ENCODE assay signal across 8 cellular contexts in genomic region chr9:113111065-113111951, GRCh38. TPM values are rescaled to one million over a fixed set of nuclear protein-coding genes. Genes with fewer than 3 reads are reported as not detected.
DNase-seq lines count a peak whose midpoint lies in the region; ATAC-seq, FAIRE-seq and TF ChIP-seq lines count a peak whose summit lies in the region.
"Not testable (repeated sequence)": the region's sequence is repeated elsewhere in the genome, so short reads cannot be mapped to it uniquely, and the experiment has no call there.

No MANE protein-coding gene starts in this region.

- H2AFZ ChIP-seq in H9 (ENCODE audit: low read length); keratinocyte (ENCODE audit: control insufficient read depth, low read length): not testable (repeated sequence)

- H2AK5ac ChIP-seq in H9 (ENCODE audit: insufficient read length, low read length), result not testable (repeated sequence)

- not testable (repeated sequence) for H4K20me1 ChIP-seq in H9 (ENCODE audit: control insufficient read depth, insufficient read depth, insufficient read length); keratinocyte (ENCODE audit: control insufficient read depth, extremely low read depth, insufficient read depth, low read length)

- peak overlapping the region; percentile 11 for H3K4me3 ChIP-seq in AG09309 (ENCODE audit: control insufficient read depth, low read depth, low read length)
- H3K4me3 ChIP-seq in keratinocyte (ENCODE audit: control insufficient read depth in 2 of 3, extremely low read depth in 1 of 3, insufficient read depth in 2 of 3, low read depth in 1 of 3, low read length in 3 of 3), result not testable (repeated sequence)

- not testable (repeated sequence) for H3K27ac Mint-ChIP-seq in H9; T-helper 17 cell; central memory CD8-positive, alpha-beta T cell (ENCODE audit: low read depth)

- H3K4me3 Mint-ChIP-seq in H9; central memory CD8-positive, alpha-beta T cell: not testable (repeated sequence)
- H3K4me3 Mint-ChIP-seq in T-helper 17 cell, result peak overlapping the region; percentile 9

- not testable (repeated sequence) for H3K9ac ChIP-seq in H9 (ENCODE audit: extremely low read depth, insufficient read length, low read length); keratinocyte (ENCODE audit: control insufficient read depth, extremely low read depth, insufficient read depth, low read length)

- not testable (repeated sequence) for H3K18ac ChIP-seq in H9 (ENCODE audit: insufficient read length, low read depth, low read length)

- not testable (repeated sequence) for H3K4me1 ChIP-seq in H9 (ENCODE audit: insufficient read depth, low read length); keratinocyte (ENCODE audit: control insufficient read depth, extremely low read depth, insufficient read depth, low read length)

- not testable (repeated sequence) for H2BK12ac ChIP-seq in H9 (ENCODE audit: insufficient read length, low read depth, low read length)

- H3K79me2 ChIP-seq in H9 (ENCODE audit: insufficient read depth, low read length); keratinocyte (ENCODE audit: control insufficient read depth, insufficient read depth, low read length): not testable (repeated sequence)

- H3K4ac ChIP-seq in H9 (ENCODE audit: low read depth, low read length), result not testable (repeated sequence)

- not testable (repeated sequence) for TF ChIP-seq CTCF in AG09309 (IDR thresholded peaks at IDR 0.05; ENCODE audit: control insufficient read depth, insufficient read depth, low read depth, low read length, missing control alignments)
- peak; percentile 53 for TF ChIP-seq CTCF in H9 (conservative IDR thresholded peaks at IDR 0.05)
- TF ChIP-seq CTCF in keratinocyte (optimal IDR thresholded peaks at IDR 0.05 in 1 of 3, IDR thresholded peaks at IDR 0.05 in 1 of 3, conservative IDR thresholded peaks at IDR 0.05 in 1 of 3; ENCODE audit: extremely low read depth in 1 of 3, insufficient read depth in 2 of 3, low read length in 3 of 3), result peak in 2 of 3 experiments; percentile 10 to 36

- not testable (repeated sequence) for H3K14ac ChIP-seq in H9 (ENCODE audit: insufficient read depth, low read length)

- not testable (repeated sequence) for H4K5ac ChIP-seq in H9 (ENCODE audit: insufficient read length, low read depth, low read length)

- H3K79me1 ChIP-seq in H9 (ENCODE audit: insufficient read depth, low read depth, low read length, poor library complexity, severe bottlenecking), result not testable (repeated sequence)

- H2BK15ac ChIP-seq in H9 (ENCODE audit: low read depth, low read length), result not testable (repeated sequence)

- FAIRE-seq in keratinocyte (lab: Jason Lieb, UNC), result not testable (repeated sequence)

- not testable (repeated sequence) for H2BK120ac ChIP-seq in H9 (ENCODE audit: low read depth, low read length, poor library complexity, severe bottlenecking)

- not testable (repeated sequence) for H3K27ac ChIP-seq in H9 (ENCODE audit: insufficient read length, low read depth, low read length); keratinocyte (ENCODE audit: control insufficient read depth, insufficient read depth, low read length)

- not testable (repeated sequence) for H2BK5ac ChIP-seq in H9 (ENCODE audit: insufficient read length, low read length)

- not testable (repeated sequence) for H3T11ph ChIP-seq in H9 (ENCODE audit: low read length)

- not testable (repeated sequence) for H2BK20ac ChIP-seq in H9 (ENCODE audit: low read depth, low read length, poor library complexity, severe bottlenecking)

- no CpG with 5 or more reads among the region's 56 CpGs for WGBS in H9 (ENCODE audit: extremely low coverage, insufficient read length, low lambda C conversion rate)

- H3K9me3 ChIP-seq in H9 (ENCODE audit: control insufficient read depth, low read depth, low read length); T-helper 17 cell (ENCODE audit: control insufficient read depth, low read length, poor library complexity, severe bottlenecking); keratinocyte (ENCODE audit: control insufficient read depth, low read depth, low read length): not testable (repeated sequence)

- not testable (repeated sequence) for H3K4me1 Mint-ChIP-seq in H9; T-helper 17 cell; central memory CD8-positive, alpha-beta T cell

- not testable (repeated sequence) for H4K8ac ChIP-seq in H9 (replicated peaks; ENCODE audit: insufficient read length, low read depth, low read length)

- ATAC-seq in GM18520 (IDR thresholded peaks at IDR 0.05; ENCODE audit: unreplicated experiment) (peak; percentile 57), T-helper 17 cell (peak; percentile 81), sciatic nerve (peak; percentile 89)
- ATAC-seq in central memory CD8-positive, alpha-beta T cell (replicated peaks; ENCODE audit: extremely low read depth, poor library complexity, severe bottlenecking), result peak; percentile 69

- not testable (repeated sequence) for H3K4me2 ChIP-seq in H9 (ENCODE audit: insufficient read depth, insufficient read length, low read length); keratinocyte (ENCODE audit: control insufficient read depth, extremely low read depth, insufficient read depth, low read depth, low read length)

- not testable (repeated sequence) for DNase-seq in AG09309 (ENCODE audit: low read depth); T-helper 17 cell; central memory CD8-positive, alpha-beta T cell (ENCODE audit: low spot score in 2 of 2); keratinocyte (ENCODE audit: low read depth, low spot score); sciatic nerve (ENCODE audit: low spot score)
- DNase-seq in H9 (peak; percentile 31), HK-2 (ENCODE audit: unreplicated experiment) (peak; percentile 7)

- dilution Hi-C loops in keratinocyte (cut with MboI; ENCODE audit: extremely low pct_ligation_motif_present, low sequenced_read_pairs), result not testable (repeated sequence)

- H3K27me3 ChIP-seq in H9 (ENCODE audit: insufficient read depth, low read length); keratinocyte (ENCODE audit: control insufficient read depth, extremely low read depth, insufficient read depth, low read length): not testable (repeated sequence)

- not testable (repeated sequence) for H3K56ac ChIP-seq in H9 (ENCODE audit: insufficient read length, low read depth, low read length)

- H3K27me3 Mint-ChIP-seq in H9 (ENCODE audit: low read depth); T-helper 17 cell; central memory CD8-positive, alpha-beta T cell: not testable (repeated sequence)

- intact Hi-C loops in sciatic nerve (cut with DNase I), result not testable (repeated sequence)

- not testable (repeated sequence) for H3K23me2 ChIP-seq in H9 (ENCODE audit: insufficient read length, low read depth, low read length, poor library complexity, severe bottlenecking)

- not testable (repeated sequence) for H4K91ac ChIP-seq in H9 (ENCODE audit: insufficient read length, low read depth, low read length)

- peaks cover 4 to 10% of the 10 kb centered on the region in 2 experiments; a peak in 4 of 5 replicates for H3K9me3 Mint-ChIP-seq in H9
- not testable (repeated sequence) for H3K9me3 Mint-ChIP-seq in central memory CD8-positive, alpha-beta T cell

- H3K36me3 Mint-ChIP-seq in H9 (ENCODE audit: insufficient read depth in 1 of 3, low read depth in 3 of 3); T-helper 17 cell (ENCODE audit: low read depth); central memory CD8-positive, alpha-beta T cell (ENCODE audit: insufficient read depth): not testable (repeated sequence)

- not testable (repeated sequence) for H3K36me3 ChIP-seq in keratinocyte (ENCODE audit: control insufficient read depth in 2 of 2, extremely low read depth in 1 of 2, insufficient read depth in 2 of 2, low read length in 2 of 2)

- H3K23ac ChIP-seq in H9 (ENCODE audit: insufficient read length, low read depth, low read length), result not testable (repeated sequence)

- H3K9me1 ChIP-seq in keratinocyte (ENCODE audit: control insufficient read depth, extremely low read depth, insufficient read depth, low read length), result not testable (repeated sequence)

RNA-seq across cellular contexts. Expression of gene SLC31A2, which starts 39.5 kb away (rescaled TPM):
- total RNA-seq in H9 (2021), result 1.0 and 1.3 TPM in 2 replicates
- 10 to 100 TPM in 1 of 2 donors, 1 to 10 TPM in 1; 6.6 to 12.8 TPM for total RNA-seq in T-helper 17 cell
- 111 to 164 TPM (median 122 TPM) in 3 replicates for polyA plus RNA-seq in keratinocyte
- polyA plus RNA-seq in keratinocyte (2011; ENCODE audit: low read depth), result 30.9 TPM
- polyA plus RNA-seq in keratinocyte (2011; cell fraction: cytosol; rRNA removed), result 102 and 132 TPM in 2 replicates
- polyA plus RNA-seq in keratinocyte (2011; cell fraction: nucleus; rRNA removed), result 155 and 167 TPM in 2 replicates
- polyA plus RNA-seq in keratinocyte (2012; ENCODE audit: low replicate concordance), result 66.6 and 127 TPM in 2 replicates
- 110 to 190 TPM (median 116 TPM) in 3 replicates for polyA minus RNA-seq in keratinocyte
- 77.7 TPM for polyA minus RNA-seq in keratinocyte (2011; cell fraction: cytosol; rRNA and poly(A)+ RNA removed)
- polyA minus RNA-seq in keratinocyte (2011; cell fraction: nucleus; rRNA and poly(A)+ RNA removed), result 64.6 and 84.0 TPM in 2 replicates
- 11.6 TPM for total RNA-seq in sciatic nerve

RNA-seq across cellular contexts. Expression of gene ZFP37, which starts 54.8 kb away (rescaled TPM):
- total RNA-seq in H9 (2021) (4.8 and 5.1 TPM in 2 replicates), T-helper 17 cell (1 to 10 TPM in 1 of 2 donors, under 1 TPM in 1; 0.65 to 1.5 TPM), sciatic nerve (6.5 TPM)
- 0.24 to 0.72 TPM (median 0.41 TPM) in 3 replicates for polyA plus RNA-seq in keratinocyte
- 0.36 TPM for polyA plus RNA-seq in keratinocyte (2011; ENCODE audit: low read depth)
- 0.14 and 0.29 TPM in 2 replicates for polyA plus RNA-seq in keratinocyte (2011; cell fraction: cytosol; rRNA removed)
- 0.62 and 0.80 TPM in 2 replicates for polyA plus RNA-seq in keratinocyte (2011; cell fraction: nucleus; rRNA removed)
- polyA plus RNA-seq in keratinocyte (2012; ENCODE audit: low replicate concordance), result 0.28 and 0.41 TPM in 2 replicates
- 0.16 to 0.42 TPM in 2 of 3 replicates, not detected in the other for polyA minus RNA-seq in keratinocyte
- polyA minus RNA-seq in keratinocyte (2011; cell fraction: cytosol; rRNA and poly(A)+ RNA removed), result not detected
- polyA minus RNA-seq in keratinocyte (2011; cell fraction: nucleus; rRNA and poly(A)+ RNA removed), result 1.5 TPM in 1 of 2 replicates, not detected in the other
